14 cellular contexts compared by ENCODE assay signal in genomic region chr17:28225271-28225670, GRCh38.
"Had no signal": no experiment of that assay in that cellular context is flagged by ENCODE, and none has a peak within 500 bp of the region (broad histone marks: within the 10 kb centered on the region; RNA-seq: fewer than 3 reads in every experiment).

No MANE protein-coding gene starts in this region.

- H3K27ac Mint-ChIP-seq: activated CD4-positive, alpha-beta T cell treated with anti-CD3 and anti-CD28 coated beads, Interleukin-2, amount 10 ng/mL, durations not matched to agents 24 days and 14 days; activated naive CD4-positive, alpha-beta T cell treated with anti-CD3 and anti-CD28 coated beads for 36 hours; naive B cell; T-cell had no signal

- ATAC-seq: lower lobe of right lung, sciatic nerve, T-cell had no signal

- DNase-seq: activated CD4-positive, alpha-beta T cell treated with anti-CD3 and anti-CD28 coated beads, Interleukin-2, amount 10 ng/mL, durations not matched to agents 24 days and 14 days; activated CD8-positive, alpha-beta memory T cell treated with anti-CD3 and anti-CD28 coated beads for 24 hours; activated naive CD4-positive, alpha-beta T cell treated with anti-CD3 and anti-CD28 coated beads for 36 hours; effector CD8-positive, alpha-beta T cell; hippocampal formation; kidney glomerular epithelial cell; lower lobe of right lung; midbrain; naive B cell; stimulated activated CD4-positive, alpha-beta T cell treated with anti-CD3 and anti-CD28 coated beads, Interleukin-12 subunit alpha, Interleukin-12 subunit beta, amount 100 ng/mL, for 4 hours; stimulated activated naive CD4-positive, alpha-beta T cell; T-cell; upper lobe of left lung had no signal

- H3K9me3 Mint-ChIP-seq: activated CD4-positive, alpha-beta T cell treated with anti-CD3 and anti-CD28 coated beads, Interleukin-2, amount 10 ng/mL, durations not matched to agents 24 days and 14 days; activated naive CD4-positive, alpha-beta T cell treated with anti-CD3 and anti-CD28 coated beads for 36 hours; naive B cell; T-cell had no signal

- H3K36me3 Mint-ChIP-seq: naive B cell, T-cell had no signal

- H3K4me3 Mint-ChIP-seq: activated CD4-positive, alpha-beta T cell treated with anti-CD3 and anti-CD28 coated beads, Interleukin-2, amount 10 ng/mL, durations not matched to agents 24 days and 14 days; activated naive CD4-positive, alpha-beta T cell treated with anti-CD3 and anti-CD28 coated beads for 36 hours; T-cell had no signal
